2 cellular contexts compared by ENCODE assay signal in genomic region chr15:39624806-39625205, GRCh38.
TF ChIP-seq lines count a peak whose summit lies in the region.

No MANE protein-coding gene starts in this region.

TF ChIP-seq in GM12878, 131 proteins besides CTCF, POLR2A, EP300 and RAD21 (continued from another document and continues in another):
- no peak for TF ChIP-seq PKNOX1 (IDR thresholded peaks at IDR 0.05)
- TF ChIP-seq RB1 (IDR thresholded peaks at IDR 0.05; ENCODE audit: borderline replicate concordance) = no peak
- TF ChIP-seq ATF3 (IDR thresholded peaks at IDR 0.05; ENCODE audit: borderline replicate concordance, extremely low read depth, low read depth, low read length) = no peak
- no peak for TF ChIP-seq ZNF592 (IDR thresholded peaks at IDR 0.05)
- TF ChIP-seq PRDM15 (CRISPR knock-in tag; IDR thresholded peaks at IDR 0.05) = no peak
- no peak for TF ChIP-seq ZNF384 (IDR thresholded peaks at IDR 0.05; ENCODE audit: borderline replicate concordance, low read depth, low read length)
- TF ChIP-seq IRF4 (IDR thresholded peaks at IDR 0.05; ENCODE audit: low read depth, low read length) = 0 out of 2 replicates have a peak, but pooled peaks have one; percentile 14
- TF ChIP-seq SP1 (IDR thresholded peaks at IDR 0.05; ENCODE audit: low read depth, low read length) = peak; percentile 23
- TF ChIP-seq ZBED1 (IDR thresholded peaks at IDR 0.05; ENCODE audit: borderline replicate concordance) = no peak
- TF ChIP-seq SREBF2 (IDR thresholded peaks at IDR 0.05; ENCODE audit: low read length) = no peak
- no peak for TF ChIP-seq ZBTB33 (IDR thresholded peaks at IDR 0.05)
- peak; percentile 75 for TF ChIP-seq NR2F1 (conservative IDR thresholded peaks at IDR 0.05)
- TF ChIP-seq RBBP5 (conservative IDR thresholded peaks at IDR 0.05) = no peak

TF ChIP-seq in liver, 16 proteins besides CTCF, POLR2A, EP300 and RAD21 (continued from another document):
- TF ChIP-seq ATF3 (IDR thresholded peaks at IDR 0.05) (no peak), REST (IDR thresholded peaks at IDR 0.05) (no peak), HNF4G (IDR thresholded peaks at IDR 0.05) (no peak), HNF4A (conservative IDR thresholded peaks at IDR 0.05) (no peak), RXRA (IDR thresholded peaks at IDR 0.05) (peak; percentile 12 to 45)
